In the genomic region with DNA sequence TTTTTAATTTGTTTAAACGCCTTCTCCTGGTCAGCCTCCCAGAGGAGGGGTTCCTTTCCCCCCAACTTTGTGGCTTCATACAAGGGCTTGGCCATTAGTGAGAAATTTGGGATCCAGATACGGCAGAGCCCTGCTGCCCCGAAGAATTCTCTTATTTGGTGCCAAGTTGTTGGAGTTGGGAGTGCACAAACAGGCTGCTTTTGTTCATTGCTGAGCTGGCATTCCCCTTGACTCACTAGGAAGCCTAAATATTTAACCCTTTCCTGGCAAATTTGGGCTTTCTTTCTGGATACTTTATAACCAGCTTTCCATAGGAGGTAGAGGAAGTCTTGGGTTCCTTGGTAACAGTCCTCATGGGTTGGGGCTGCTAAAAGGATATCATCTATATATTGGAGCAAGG, we compare ENCODE assay signal across 6 cellular contexts. TPM values are rescaled to one million over a fixed set of nuclear protein-coding genes. Genes with fewer than 3 reads are reported as not detected.
"Had no signal": no experiment of that assay in that cellular context is flagged by ENCODE, and none has a peak within 500 bp of the region (broad histone marks: within the 10 kb centered on the region; RNA-seq: fewer than 3 reads in every experiment).

No MANE protein-coding gene starts in this region.

- H3K27ac Mint-ChIP-seq: GM23338, H9 had no signal

- H3K4me3 ChIP-seq: GM23338 had no signal

- ATAC-seq: GM23338 had no signal

- H3K4me2 ChIP-seq: GM23338 had no signal

- H3K4me3 Mint-ChIP-seq: GM23338, H9 had no signal

- DNase-seq: H9, HCEC 1CT, IMR-90 had no signal

- H3K4me1 Mint-ChIP-seq: GM23338 had no signal

- H2AFZ ChIP-seq: GM23338 had no signal

RNA-seq across cellular contexts. Expression of gene ADAM21, which starts 10.3 kb away (rescaled TPM):
- total RNA-seq: GM23338, H1, H9, HT-29 had no signal
- polyA plus RNA-seq: GM23338 had no signal
